8 cellular contexts compared by ENCODE assay signal in genomic region chr3:31531992-31532586, GRCh38. TPM values are rescaled to one million over a fixed set of nuclear protein-coding genes. Genes with fewer than 3 reads are reported as not detected.
DNase-seq lines count a peak whose midpoint lies in the region; ATAC-seq, FAIRE-seq and TF ChIP-seq lines count a peak whose summit lies in the region.

No MANE protein-coding gene starts in this region.

- intact Hi-C loops in Right ventricle myocardium superior (cut with DNase I) (no loop called here), pancreas (cut with DNase I) (no loop called here), tibial artery (cut with DNase I; ENCODE audit: low total_unique reads) (no loop called here)

- H3K27ac ChIP-seq in pancreas, result peak overlapping the region; percentile 88 to 98 (median 96)
- peak overlapping the region; percentile 96 for H3K27ac ChIP-seq in tibial artery

- peak; percentile 75 for DNase-seq in NCI-H1417 treated with DMSO at 0.1 percent for 48 hours (lab: John Stamatoyannopoulos, UW)
- peak; percentile 92 to 97 for DNase-seq in SW 1271 (lab: John Stamatoyannopoulos, UW)
- DNase-seq in adipocyte (ENCODE audit: low read depth), result peak; percentile 100
- peak; percentile 100 for DNase-seq in Right ventricle myocardium superior
- peak; percentile 98 to 100 (median 99) for DNase-seq in pancreas
- DNase-seq in tibial artery, result peak; percentile 99

- WGBS in pancreas, 2 donors, result 0% methylated on average over 65 to 73 of the region's 73 CpGs

- peak overlapping the region; percentile 89 for H3K4me3 ChIP-seq in GM12875 (ENCODE audit: low read depth, low read length)
- H3K4me3 ChIP-seq in adipocyte (ENCODE audit: low read length), result peak overlapping the region; percentile 97
- peak overlapping the region; percentile 86 to 91 (median 88) for H3K4me3 ChIP-seq in pancreas
- H3K4me3 ChIP-seq in tibial artery, result peak overlapping the region; percentile 79 to 89

- TF ChIP-seq CTCF in GM12875 (IDR thresholded peaks at IDR 0.05; ENCODE audit: borderline replicate concordance, insufficient read depth, low read depth, low read length) (no peak), pancreas (IDR thresholded peaks at IDR 0.05) (no peak), tibial artery (IDR thresholded peaks at IDR 0.05) (no peak)

- peak; percentile 87 for ATAC-seq in HG02798 (IDR thresholded peaks at IDR 0.05; ENCODE audit: poor library complexity, unreplicated experiment)
- peak; percentile 96 for ATAC-seq in Right ventricle myocardium superior (ENCODE audit: poor library complexity)
- peak; percentile 89 to 96 (median 90) for ATAC-seq in pancreas

- H3K27me3 ChIP-seq in adipocyte (replicated peaks; ENCODE audit: control insufficient read depth, insufficient read depth, low read length) (no peaks in the 10 kb centered on the region), pancreas (no peaks in the 10 kb centered on the region), tibial artery (no peaks in the 10 kb centered on the region)

- H3K36me3 ChIP-seq in adipocyte (ENCODE audit: control insufficient read depth, insufficient read depth, low read length, severe bottlenecking), result no peaks in the 10 kb centered on the region
- H3K36me3 ChIP-seq in pancreas, result no peaks in the 10 kb centered on the region
- no peaks in the 10 kb centered on the region for H3K36me3 ChIP-seq in tibial artery

- FAIRE-seq in pancreas (lab: Jason Lieb, UNC), result peak; percentile 88

- H3K9ac ChIP-seq in adipocyte (ENCODE audit: low read length), result peak overlapping the region; percentile 94

- H3K4me1 ChIP-seq in adipocyte (ENCODE audit: control insufficient read depth, insufficient read depth, low read length) (peaks cover 24% of the 10 kb centered on the region), pancreas (peaks cover 7 to 37% (median 24%) of the 10 kb centered on the region in 3 donors), tibial artery (peaks cover 0 to 47% (median 34%) of the 10 kb centered on the region in 4 donors)

- H3K9me3 ChIP-seq in adipocyte (ENCODE audit: control insufficient read depth, low read length) (no peaks in the 10 kb centered on the region), pancreas (no peaks in the 10 kb centered on the region), tibial artery (no peaks in the 10 kb centered on the region)

RNA-seq across cellular contexts. Expression of gene STT3B, which starts 0.6 kb away (rescaled TPM):
- total RNA-seq in Right ventricle myocardium superior (85.3 TPM), pancreas (10 to 100 TPM; 37.1 to 61.9 (median 59.3) TPM)
- polyA plus RNA-seq in pancreas, result 10 to 100 TPM; 23.7 to 43.2 TPM

Comparison
In these comparisons a context has a peak if more than half of its experiments do, and no peak if none do; other contexts are left out.
1. Peak in every context shown above with its lines: DNase-seq, ATAC-seq, H3K4me3 ChIP-seq and H3K27ac ChIP-seq.